Comparison of ENCODE assay signal across 1 cellular context in genomic region chr3:128846501-128846900, GRCh38.
TF ChIP-seq lines count a peak whose summit lies in the region.

No MANE protein-coding gene starts in this region.

TF ChIP-seq in A549, 52 proteins besides CTCF, POLR2A, EP300 and RAD21 (continued from another document):
- TF ChIP-seq ATOH8 (CRISPR knock-in tag; IDR thresholded peaks at IDR 0.05; ENCODE audit: low read depth) = no peak
